ENCODE assay signal across 8 cellular contexts in the genomic region with DNA sequence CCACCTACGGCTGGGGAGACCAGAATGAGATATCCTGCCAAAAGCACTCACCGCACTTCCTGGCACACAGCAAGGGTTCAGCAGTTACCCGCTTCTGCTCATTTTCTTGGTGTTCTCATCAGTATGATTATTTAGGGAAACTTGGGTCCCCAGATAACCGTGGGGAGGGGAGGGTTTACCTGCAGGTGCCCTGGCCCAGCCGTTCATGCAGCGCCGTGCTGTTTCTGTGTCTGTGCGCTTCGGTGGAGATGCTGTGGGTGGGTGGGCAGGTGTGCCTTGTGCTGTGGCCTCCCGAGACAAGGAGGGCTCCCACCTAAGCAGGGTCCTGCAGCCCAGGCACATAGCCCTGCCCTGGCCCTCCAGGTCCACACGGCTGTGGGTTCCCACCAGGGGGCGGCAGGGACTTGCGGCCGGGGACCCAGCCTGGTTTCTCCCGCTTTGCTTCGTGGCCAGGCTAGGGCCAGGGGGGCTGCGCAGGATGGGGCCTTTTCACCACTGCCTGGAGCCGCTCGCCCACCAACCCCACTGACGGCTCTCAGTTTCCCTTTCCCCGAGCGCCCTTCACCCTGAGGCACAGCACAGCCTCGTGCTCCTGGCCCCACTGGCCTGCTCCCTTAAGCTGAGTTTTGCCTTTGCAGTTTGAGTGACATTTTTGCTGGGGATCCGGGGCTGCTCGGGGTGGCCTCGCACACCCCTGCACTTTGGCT.
DNase-seq lines count a peak whose midpoint lies in the region; ATAC-seq and TF ChIP-seq lines count a peak whose summit lies in the region.

No MANE protein-coding gene starts in this region.

- no peaks in the 10 kb centered on the region for H3K27me3 Mint-ChIP-seq in CD4-positive, CD25-positive, alpha-beta regulatory T cell
- no peaks in the 10 kb centered on the region for H3K27me3 Mint-ChIP-seq in activated T-cell treated with anti-CD3 and anti-CD28 coated beads, Interleukin-2, amount 50 U/mL, for 72 hours (ENCODE audit: low read depth)

- H3K27ac Mint-ChIP-seq in CD4-positive, CD25-positive, alpha-beta regulatory T cell = no peak overlapping the region
- no peak overlapping the region for H3K27ac Mint-ChIP-seq in activated T-cell treated with anti-CD3 and anti-CD28 coated beads, Interleukin-2, amount 50 U/mL, for 72 hours

- no peak overlapping the region for H3K9ac ChIP-seq in OCI-LY3 (ENCODE audit: low read length)

- H3K4me1 Mint-ChIP-seq in CD4-positive, CD25-positive, alpha-beta regulatory T cell = peaks cover 0 to 6% (median 0%) of the 10 kb centered on the region in 4 donors
- peaks cover 1% of the 10 kb centered on the region for H3K4me1 Mint-ChIP-seq in activated T-cell treated with anti-CD3 and anti-CD28 coated beads, Interleukin-2, amount 50 U/mL, for 72 hours (ENCODE audit: low read depth)

- H3K36me3 ChIP-seq in CD4-positive, CD25-positive, alpha-beta regulatory T cell (ENCODE audit: control insufficient read depth, insufficient read depth, low read length) = no peaks in the 10 kb centered on the region
- H3K36me3 ChIP-seq in OCI-LY3 (replicated peaks; ENCODE audit: low read depth, low read length) (no peaks in the 10 kb centered on the region), upper lobe of left lung (no peaks in the 10 kb centered on the region)

- peak; percentile 65 to 79 for ATAC-seq in CD4-positive, CD25-positive, alpha-beta regulatory T cell (ENCODE audit: low read depth in 2 of 2)
- peak; percentile 56 for ATAC-seq in GM21717 (IDR thresholded peaks at IDR 0.05; ENCODE audit: unreplicated experiment)
- peak; percentile 85 to 88 for ATAC-seq in activated T-cell treated with anti-CD3 and anti-CD28 coated beads, Interleukin-2, amount 50 U/mL, for 72 hours (replicated peaks in 1 of 2)
- peak; percentile 56 to 70 for ATAC-seq in upper lobe of left lung (ENCODE audit: low FRiP score in 2 of 2)

- H3K4me3 ChIP-seq in CD4-positive, CD25-positive, alpha-beta regulatory T cell (ENCODE audit: low read depth, low read length) = no peak overlapping the region
- H3K4me3 ChIP-seq in OCI-LY3 (ENCODE audit: low read length) = peak overlapping the region; percentile 67
- no peak overlapping the region for H3K4me3 ChIP-seq in foreskin fibroblast (ENCODE audit: low read depth in 1 of 2, low read length in 2 of 2)
- no peak overlapping the region for H3K4me3 ChIP-seq in upper lobe of left lung

- H3K9me3 ChIP-seq in CD4-positive, CD25-positive, alpha-beta regulatory T cell (ENCODE audit: control insufficient read depth in 2 of 2, low read length in 2 of 2) = no peaks in the 10 kb centered on the region
- H3K9me3 ChIP-seq in OCI-LY3 (ENCODE audit: insufficient read depth, low read length) = no peaks in the 10 kb centered on the region
- H3K9me3 ChIP-seq in upper lobe of left lung = no peaks in the 10 kb centered on the region

- no peaks in the 10 kb centered on the region for H4K20me1 ChIP-seq in OCI-LY3 (ENCODE audit: insufficient read depth, low read length)

- no peaks in the 10 kb centered on the region for H3K36me3 Mint-ChIP-seq in CD4-positive, CD25-positive, alpha-beta regulatory T cell
- no peaks in the 10 kb centered on the region for H3K36me3 Mint-ChIP-seq in activated T-cell treated with anti-CD3 and anti-CD28 coated beads, Interleukin-2, amount 50 U/mL, for 72 hours (ENCODE audit: insufficient read depth in 2 of 2)

- H3K4me3 Mint-ChIP-seq in CD4-positive, CD25-positive, alpha-beta regulatory T cell = no peak overlapping the region
- H3K4me3 Mint-ChIP-seq in activated T-cell treated with anti-CD3 and anti-CD28 coated beads, Interleukin-2, amount 50 U/mL, for 72 hours = no peak overlapping the region

- H3K4me1 ChIP-seq in CD4-positive, CD25-positive, alpha-beta regulatory T cell (ENCODE audit: control insufficient read depth, insufficient read depth, low read length, poor library complexity, severe bottlenecking) = peaks cover 11% of the 10 kb centered on the region
- H3K4me1 ChIP-seq in OCI-LY3 (ENCODE audit: low read length) = peaks cover 32% of the 10 kb centered on the region
- H3K4me1 ChIP-seq in upper lobe of left lung = peaks cover 0 to 9% (median 7%) of the 10 kb centered on the region in 4 donors

- no peaks in the 10 kb centered on the region for H3K79me2 ChIP-seq in OCI-LY3 (ENCODE audit: low read length)

- TF ChIP-seq CTCF in OCI-LY3 (IDR thresholded peaks at IDR 0.05; ENCODE audit: low read depth, low read length) (peak; percentile 62), foreskin fibroblast (IDR thresholded peaks at IDR 0.05; ENCODE audit: low read depth, low read length) (peak; percentile 82), upper lobe of left lung (IDR thresholded peaks at IDR 0.05) (peak; percentile 66 to 89 (median 84))

- 40 to 51% methylated on average over 18 to 19 of the region's 26 CpGs for WGBS in upper lobe of left lung, 2 donors

- H2AFZ ChIP-seq in OCI-LY3 (ENCODE audit: low read depth, low read length) = peak overlapping the region; percentile 71

- no peaks in the 10 kb centered on the region for H3K9me3 Mint-ChIP-seq in CD4-positive, CD25-positive, alpha-beta regulatory T cell
- H3K9me3 Mint-ChIP-seq in activated T-cell treated with anti-CD3 and anti-CD28 coated beads, Interleukin-2, amount 50 U/mL, for 72 hours = no peaks in the 10 kb centered on the region

- peak overlapping the region; percentile 80 for H3K4me2 ChIP-seq in OCI-LY3 (ENCODE audit: low read length)

- H3K27ac ChIP-seq in CD4-positive, CD25-positive, alpha-beta regulatory T cell (ENCODE audit: insufficient read depth, low read length, poor library complexity, severe bottlenecking) = no peak overlapping the region
- no peak overlapping the region for H3K27ac ChIP-seq in OCI-LY3 (ENCODE audit: low read length)
- no peak overlapping the region for H3K27ac ChIP-seq in upper lobe of left lung

- intact Hi-C loops in posterior cingulate gyrus (cut with DNase I) = loop anchor here (1.0 to 10.0 kb wide), 2 partner anchors 75 to 206 kb away; no protein-coding TSS in a partner anchor

- TF ChIP-seq EP300 in upper lobe of left lung (IDR thresholded peaks at IDR 0.05) = no peak

- DNase-seq in CD4-positive, CD25-positive, alpha-beta regulatory T cell = peak; percentile 53 to 70 (median 61)
- peak; percentile 68 to 78 for DNase-seq in activated T-cell treated with anti-CD3 and anti-CD28 coated beads, Interleukin-2, amount 50 U/mL, for 72 hours
- peak in 1 of 2 donors; percentile 67 for DNase-seq in foreskin fibroblast
- DNase-seq in posterior cingulate gyrus = peak; percentile 41 to 96 (median 70)
- DNase-seq in upper lobe of left lung = peak; percentile 42 to 88
- DNase-seq in NCI-H2107 treated with DMSO at 0.1 percent for 48 hours (lab: John Stamatoyannopoulos, UW; ENCODE audit: unreplicated experiment) = no peak

- no peaks in the 10 kb centered on the region for H3K27me3 ChIP-seq in CD4-positive, CD25-positive, alpha-beta regulatory T cell (ENCODE audit: control insufficient read depth, insufficient read depth, low read length)
- H3K27me3 ChIP-seq in OCI-LY3 (ENCODE audit: low read depth, low read length) (0 out of 2 replicates have a peak, but pooled peaks cover under 1% of the 10 kb centered on the region), upper lobe of left lung (no peaks in the 10 kb centered on the region)

- TF ChIP-seq POLR2A in upper lobe of left lung (IDR thresholded peaks at IDR 0.05) = no peak
